36 cellular contexts compared by ENCODE assay signal in genomic region chr6:82032444-82032843, GRCh38.
"Had no signal": no experiment of that assay in that cellular context is flagged by ENCODE, and none has a peak within 500 bp of the region (broad histone marks: within the 10 kb centered on the region; RNA-seq: fewer than 3 reads in every experiment).

No MANE protein-coding gene starts in this region.

- H3K9me3 Mint-ChIP-seq: activated B cell treated with CpG ODN at 0.5 μM for 24 hours; activated CD4-positive, alpha-beta memory T cell treated with anti-CD3 and anti-CD28 coated beads for 36 hours; activated CD4-positive, alpha-beta T cell treated with anti-CD3 and anti-CD28 coated beads, Interleukin-2, amount 10 ng/mL, durations not matched to agents 24 days and 14 days; activated CD8-positive, alpha-beta T cell treated with anti-CD3 and anti-CD28 coated beads for 36 hours; activated naive CD4-positive, alpha-beta T cell treated with anti-CD3 and anti-CD28 coated beads for 36 hours; activated naive CD8-positive, alpha-beta T cell treated with anti-CD3 and anti-CD28 coated beads for 36 hours; activated T-cell treated with anti-CD3 and anti-CD28 coated beads, Interleukin-2, amount 50 U/mL, for 4 hours; activated T-helper 1 cell treated with anti-CD3 and anti-CD28 coated beads, Interleukin-12 subunit alpha, Interleukin-12 subunit beta, Interleukin-2, Interleukin-4 antibody, amounts not matched to agents 30 ng/mL and 10 ng/mL and 1 ng/mL, durations not matched to agents 14 hours and 24 hours and 36 hours; brain; central memory CD8-positive, alpha-beta T cell; T-helper 1 cell treated with Interleukin-12 subunit alpha and Interleukin-12 subunit beta and Interleukin-4 antibody, amounts not matched to agents 30 μg/mL and 1 μg/mL, for 36 hours; T-helper 2 cell treated with Interferon-gamma antibody and Interleukin-4, amounts not matched to agents 5 μg/mL and 100 μg/mL, for 36 hours had no signal

- H3K4me1 Mint-ChIP-seq: activated B cell treated with CpG ODN at 0.5 μM for 24 hours; activated CD4-positive, alpha-beta T cell treated with anti-CD3 and anti-CD28 coated beads, Interleukin-2, amount 10 ng/mL, durations not matched to agents 24 days and 14 days; activated naive CD8-positive, alpha-beta T cell treated with anti-CD3 and anti-CD28 coated beads for 36 hours; activated T-helper 17 cell treated with anti-CD3 and anti-CD28 coated beads, Interleukin-2, amount 50 U/mL, for 72 hours; central memory CD8-positive, alpha-beta T cell had no signal

- H3K27me3 ChIP-seq: ascending aorta, cardiac muscle cell had no signal

- H3K27ac ChIP-seq: ascending aorta, cardiac muscle cell had no signal

- H3K9me3 ChIP-seq: ascending aorta had no signal

- H3K4me3 ChIP-seq: ascending aorta, cardiac muscle cell had no signal

- H3K36me3 ChIP-seq: ascending aorta, cardiac muscle cell had no signal

- H3K27ac Mint-ChIP-seq: activated B cell treated with CpG ODN at 0.5 μM for 24 hours; activated CD4-positive, alpha-beta memory T cell treated with anti-CD3 and anti-CD28 coated beads for 36 hours; activated CD4-positive, alpha-beta T cell treated with anti-CD3 and anti-CD28 coated beads, Interleukin-2, amount 10 ng/mL, durations not matched to agents 24 days and 14 days; activated CD8-positive, alpha-beta T cell treated with anti-CD3 and anti-CD28 coated beads for 36 hours; activated naive CD4-positive, alpha-beta T cell treated with anti-CD3 and anti-CD28 coated beads for 36 hours; activated naive CD4-positive, alpha-beta T cell treated with anti-CD3 and anti-CD28 coated beads, Interleukin-2, amount 50 U/mL, for 72 hours; activated naive CD8-positive, alpha-beta T cell treated with anti-CD3 and anti-CD28 coated beads for 36 hours; activated T-cell treated with anti-CD3 and anti-CD28 coated beads, Interleukin-2, amount 50 U/mL, for 72 hours; activated T-helper 1 cell treated with anti-CD3 and anti-CD28 coated beads, Interleukin-12 subunit alpha, Interleukin-12 subunit beta, Interleukin-2, Interleukin-4 antibody, amounts not matched to agents 30 ng/mL and 10 ng/mL and 1 ng/mL, durations not matched to agents 14 hours and 24 hours and 36 hours; activated T-helper 17 cell treated with anti-CD3 and anti-CD28 coated beads, Interleukin-2, amount 50 U/mL, for 72 hours; brain; T-helper 1 cell treated with Interleukin-12 subunit alpha and Interleukin-12 subunit beta and Interleukin-4 antibody, amounts not matched to agents 30 μg/mL and 1 μg/mL, for 36 hours; T-helper 2 cell treated with Interferon-gamma antibody and Interleukin-4, amounts not matched to agents 5 μg/mL and 100 μg/mL, for 36 hours had no signal

- DNase-seq: activated B cell treated with CpG ODN at 0.5 μM for 24 hours; activated CD4-positive, alpha-beta memory T cell treated with anti-CD3 and anti-CD28 coated beads for 36 hours; activated CD4-positive, alpha-beta T cell treated with anti-CD3 and anti-CD28 coated beads for 4 hours; activated CD4-positive, alpha-beta T cell treated with anti-CD3 and anti-CD28 coated beads, Interleukin-2, amount 50 U/mL, for 1 hour; activated CD4-positive, alpha-beta T cell treated with anti-CD3 and anti-CD28 coated beads, Interleukin-2, amount 50 U/mL, for 4 hours; activated CD4-positive, CD25-positive, alpha-beta regulatory T cell treated with anti-CD3 and anti-CD28 coated beads, Interleukin-2, amount 50 U/mL, for 72 hours; activated CD8-positive, alpha-beta memory T cell treated with anti-CD3 and anti-CD28 coated beads, Interleukin-2, amount 50 U/mL, for 4 hours; activated CD8-positive, alpha-beta T cell treated with anti-CD3 and anti-CD28 coated beads for 36 hours; activated effector memory CD4-positive, alpha-beta T cell treated with anti-CD3 and anti-CD28 coated beads, Interleukin-2, amount 50 U/mL, for 16 hours; activated gamma-delta T cell treated with Interleukin-2 at 50 U/mL for 16 hours; activated naive CD4-positive, alpha-beta T cell; activated naive CD4-positive, alpha-beta T cell treated with anti-CD3 and anti-CD28 coated beads for 36 hours; activated naive CD4-positive, alpha-beta T cell treated with anti-CD3 and anti-CD28 coated beads, Interleukin-2, amount 50 U/mL, for 16 hours; activated naive CD8-positive, alpha-beta T cell treated with anti-CD3 and anti-CD28 coated beads for 36 hours; activated T-cell treated with anti-CD3 and anti-CD28 coated beads for 4 hours; activated T-cell treated with anti-CD3 and anti-CD28 coated beads, Interleukin-2, amount 50 U/mL, for 1 hour; activated T-cell treated with anti-CD3 and anti-CD28 coated beads, Interleukin-2, amount 50 U/mL, for 4 hours; activated T-cell treated with anti-CD3 and anti-CD28 coated beads, Interleukin-2, amount 50 U/mL, for 72 hours; amygdala; anterior cingulate cortex; caudate nucleus; cerebellar nuclear complex; T-helper 1 cell; T-helper 2 cell; T-helper 9 cell had no signal

- H3K4me3 Mint-ChIP-seq: activated B cell treated with CpG ODN at 0.5 μM for 24 hours; activated CD4-positive, alpha-beta memory T cell treated with anti-CD3 and anti-CD28 coated beads for 36 hours; activated CD4-positive, alpha-beta T cell treated with anti-CD3 and anti-CD28 coated beads, Interleukin-2, amount 10 ng/mL, durations not matched to agents 24 days and 14 days; activated CD8-positive, alpha-beta T cell treated with anti-CD3 and anti-CD28 coated beads for 36 hours; activated naive CD4-positive, alpha-beta T cell treated with anti-CD3 and anti-CD28 coated beads for 36 hours; activated naive CD8-positive, alpha-beta T cell treated with anti-CD3 and anti-CD28 coated beads for 36 hours; activated T-cell treated with anti-CD3 and anti-CD28 coated beads, Interleukin-2, amount 50 U/mL, for 4 hours; activated T-cell treated with anti-CD3 and anti-CD28 coated beads, Interleukin-2, amount 50 U/mL, for 72 hours; activated T-helper 1 cell treated with anti-CD3 and anti-CD28 coated beads, Interleukin-12 subunit alpha, Interleukin-12 subunit beta, Interleukin-2, Interleukin-4 antibody, amounts not matched to agents 30 ng/mL and 10 ng/mL and 1 ng/mL, durations not matched to agents 14 hours and 24 hours and 36 hours; activated T-helper 17 cell treated with anti-CD3 and anti-CD28 coated beads, Interleukin-2, amount 50 U/mL, for 72 hours; brain; central memory CD8-positive, alpha-beta T cell; T-helper 1 cell treated with Interleukin-12 subunit alpha and Interleukin-12 subunit beta and Interleukin-4 antibody, amounts not matched to agents 30 μg/mL and 1 μg/mL, for 36 hours; T-helper 2 cell treated with Interferon-gamma antibody and Interleukin-4, amounts not matched to agents 5 μg/mL and 100 μg/mL, for 36 hours had no signal

- FAIRE-seq: TTC549 had no signal

- ATAC-seq: activated CD8-positive, alpha-beta T cell treated with anti-CD3 and anti-CD28 coated beads for 36 hours; activated naive CD4-positive, alpha-beta T cell treated with anti-CD3 and anti-CD28 coated beads, Interleukin-2, amount 50 U/mL, for 72 hours; activated T-cell treated with anti-CD3 and anti-CD28 coated beads, Interleukin-2, amount 50 U/mL, for 4 hours; activated T-cell treated with anti-CD3 and anti-CD28 coated beads, Interleukin-2, amount 50 U/mL, for 72 hours; activated T-helper 17 cell treated with anti-CD3 and anti-CD28 coated beads, Interleukin-2, amount 50 U/mL, for 72 hours had no signal

- H3K36me3 Mint-ChIP-seq: activated CD4-positive, alpha-beta memory T cell treated with anti-CD3 and anti-CD28 coated beads for 36 hours; activated naive CD4-positive, alpha-beta T cell treated with anti-CD3 and anti-CD28 coated beads, Interleukin-2, amount 50 U/mL, for 72 hours; activated naive CD8-positive, alpha-beta T cell treated with anti-CD3 and anti-CD28 coated beads for 36 hours; brain had no signal

- H3K27me3 Mint-ChIP-seq: activated B cell treated with CpG ODN at 0.5 μM for 24 hours; activated CD4-positive, alpha-beta memory T cell treated with anti-CD3 and anti-CD28 coated beads for 36 hours; activated CD4-positive, alpha-beta T cell treated with anti-CD3 and anti-CD28 coated beads, Interleukin-2, amount 10 ng/mL, durations not matched to agents 24 days and 14 days; central memory CD8-positive, alpha-beta T cell had no signal
